In genomic region chr19:47600246-47601179, GRCh38 we compare ENCODE assay signal across 8 cellular contexts. TPM values are rescaled to one million over a fixed set of nuclear protein-coding genes. Genes with fewer than 3 reads are reported as not detected.
DNase-seq lines count a peak whose midpoint lies in the region; ATAC-seq and TF ChIP-seq lines count a peak whose summit lies in the region.

No MANE protein-coding gene starts in this region.

- H3K4me3 ChIP-seq in KMS-11 (IDR thresholded peaks at IDR 0.05; ENCODE audit: insufficient read depth, low read depth, low read length) (no peak overlapping the region), Panc1 (ENCODE audit: low read depth in 2 of 2, low read length in 2 of 2) (peak overlapping the region; percentile 66 to 81), esophagus squamous epithelium (peak overlapping the region; percentile 40 to 77 (median 56))

- DNase-seq in DMS79 treated with DMSO at 0.1 percent for 48 hours (lab: John Stamatoyannopoulos, UW) (peak; percentile 95), Panc1 (ENCODE audit: low read depth, low spot score) (peak; percentile 85), esophagus squamous epithelium (lab: John Stamatoyannopoulos, UW) (peak; percentile 94), myocyte (ENCODE audit: low read depth) (peak; percentile 100)
- peak; percentile 99 for DNase-seq in activated T-cell treated with anti-CD3 and anti-CD28 coated beads, Interleukin-2, amount 50 U/mL, for 72 hours
- peak; percentile 99 to 100 for DNase-seq in stimulated activated CD8-positive, alpha-beta memory T cell treated with anti-CD3 and anti-CD28 coated beads, Interleukin-7, amount 100 ng/mL, for 4 hours (ENCODE audit: low read depth in 2 of 2)

- peak overlapping the region; percentile 90 for H3K4me2 ChIP-seq in KMS-11

- peak overlapping the region; percentile 60 for H3K27ac ChIP-seq in KMS-11
- peak overlapping the region; percentile 84 for H3K27ac ChIP-seq in Panc1 (ENCODE audit: low read length)
- H3K27ac ChIP-seq in esophagus squamous epithelium: peak overlapping the region; percentile 92 to 95 (median 94)

- H4K20me1 ChIP-seq in KMS-11 (ENCODE audit: insufficient read depth): no peaks in the 10 kb centered on the region

- CTCF ChIA-PET in Panc1 (lab: Charles Lee): interaction anchor here (0.6 to 0.7 kb wide), 4 partner anchors 97 to 316 kb away, joined by 3 to 7 read pairs (median 3); no protein-coding TSS in a partner anchor

- H3K4me1 Mint-ChIP-seq in activated T-cell treated with anti-CD3 and anti-CD28 coated beads, Interleukin-2, amount 50 U/mL, for 72 hours (ENCODE audit: low read depth): peaks cover 35% of the 10 kb centered on the region

- H3K36me3 ChIP-seq in KMS-11 (ENCODE audit: insufficient read depth) (no peaks in the 10 kb centered on the region), Panc1 (ENCODE audit: control insufficient read depth, insufficient read depth, low read length) (no peaks in the 10 kb centered on the region), esophagus squamous epithelium (no peaks in the 10 kb centered on the region)

- TF ChIP-seq CTCF in KMS-11 (conservative IDR thresholded peaks at IDR 0.05; ENCODE audit: low read depth, low read length) (no peak), Panc1 (IDR thresholded peaks at IDR 0.05) (no peak), esophagus squamous epithelium (IDR thresholded peaks at IDR 0.05) (peak in 2 of 6 experiments; percentile 12 to 13)

- peak overlapping the region; percentile 90 for H2AFZ ChIP-seq in KMS-11 (ENCODE audit: low read depth)

- POLR2A ChIA-PET in Panc1 (lab: Charles Lee): interaction anchor here (0.7 kb wide), 2 partner anchors 61 to 110 kb away, joined by 3 to 5 read pairs; no protein-coding TSS in a partner anchor

- in situ Hi-C loops in Panc1 (cut with HindIII; ENCODE audit: low pct_unique_long_range_greater_than_20kb, low sequenced_read_pairs): no loop called here

- 7 to 11% methylated on average over 26 to 34 of the region's 77 CpGs for WGBS in esophagus squamous epithelium, 2 donors

- TSS peak; percentile 94 for BruUV-seq in Panc1 (replicated peaks; lab: Mats Ljungman, UMichigan)

- no peaks in the 10 kb centered on the region for H3K27me3 Mint-ChIP-seq in activated T-cell treated with anti-CD3 and anti-CD28 coated beads, Interleukin-2, amount 50 U/mL, for 72 hours (ENCODE audit: low read depth)

- ATAC-seq in GM21786 (IDR thresholded peaks at IDR 0.05; ENCODE audit: unreplicated experiment) (peak; percentile 88), Panc1 (peak; percentile 94)
- ATAC-seq in activated T-cell treated with anti-CD3 and anti-CD28 coated beads, Interleukin-2, amount 50 U/mL, for 72 hours (replicated peaks in 1 of 2): peak; percentile 94 to 96

- intact Hi-C loops in Panc1 (cut with micrococcal nuclease; ENCODE audit: unreplicated experiment) (loop anchor here (10.0 kb wide), 1 partner anchor 86 kb away; the partner anchor contains the start of gene NAPA), esophagus squamous epithelium (cut with DNase I) (no loop called here)

- H3K27me3 ChIP-seq in KMS-11 (ENCODE audit: insufficient read depth, low read depth) (no peaks in the 10 kb centered on the region), Panc1 (ENCODE audit: control insufficient read depth, insufficient read depth, low read length) (no peaks in the 10 kb centered on the region), esophagus squamous epithelium (no peaks in the 10 kb centered on the region)

- H3K9me3 ChIP-seq in Panc1 (ENCODE audit: control insufficient read depth, insufficient read depth, low read depth, low read length) (no peaks in the 10 kb centered on the region), esophagus squamous epithelium (no peaks in the 10 kb centered on the region)

- peak overlapping the region; percentile 96 for H3K27ac Mint-ChIP-seq in activated T-cell treated with anti-CD3 and anti-CD28 coated beads, Interleukin-2, amount 50 U/mL, for 72 hours

- H3K9ac ChIP-seq in KMS-11: peak overlapping the region; percentile 58

- TF ChIP-seq POLR2A in esophagus squamous epithelium (IDR thresholded peaks at IDR 0.05): peak in 3 of 4 donors; percentile 84 to 94 (median 85)

- peak overlapping the region; percentile 96 to 99 for H3K4me3 Mint-ChIP-seq in activated T-cell treated with anti-CD3 and anti-CD28 coated beads, Interleukin-2, amount 50 U/mL, for 72 hours

- no peaks in the 10 kb centered on the region for H3K9me3 Mint-ChIP-seq in activated T-cell treated with anti-CD3 and anti-CD28 coated beads, Interleukin-2, amount 50 U/mL, for 72 hours

- no peaks in the 10 kb centered on the region for H3K79me2 ChIP-seq in KMS-11 (ENCODE audit: insufficient read depth, low read depth)

- H3K36me3 Mint-ChIP-seq in activated T-cell treated with anti-CD3 and anti-CD28 coated beads, Interleukin-2, amount 50 U/mL, for 72 hours (ENCODE audit: insufficient read depth in 2 of 2): peaks cover 0 to 1% of the 10 kb centered on the region in 2 donors

- peaks cover 5% of the 10 kb centered on the region for H3K4me1 ChIP-seq in KMS-11 (ENCODE audit: low read depth, poor library complexity, severe bottlenecking)
- H3K4me1 ChIP-seq in Panc1 (ENCODE audit: control insufficient read depth, insufficient read depth, low read length): peaks cover 8% of the 10 kb centered on the region
- peaks cover 16 to 46% (median 19%) of the 10 kb centered on the region in 3 donors for H3K4me1 ChIP-seq in esophagus squamous epithelium

RNA-seq across cellular contexts. Expression of gene BICRA, which starts 8.4 kb away (rescaled TPM):
- total RNA-seq in Panc1 (2021; ENCODE audit: unreplicated experiment) (13.7 TPM), esophagus squamous epithelium (10 to 100 TPM in 1 of 4 donors, 1 to 10 TPM in 3; 1.1 to 17.5 (median 7.0) TPM), myocyte (4.7 and 5.6 TPM in 2 replicates)
- 10.3 TPM for polyA plus RNA-seq in Panc1 (2012; ENCODE audit: insufficient read length)
- 10 to 100 TPM; 17.0 to 17.9 TPM for total RNA-seq in activated T-cell treated with anti-CD3 and anti-CD28 coated beads, Interleukin-2, amount 50 U/mL, for 72 hours
- polyA plus RNA-seq in myocyte (2012): 6.1 TPM

RNA-seq across cellular contexts. Expression of gene ZNF541, which starts 27.6 kb away (rescaled TPM):
- 0.15 TPM for total RNA-seq in Panc1 (2021; ENCODE audit: unreplicated experiment)
- polyA plus RNA-seq in Panc1 (2012; ENCODE audit: insufficient read length): 0.45 TPM
- total RNA-seq in activated T-cell treated with anti-CD3 and anti-CD28 coated beads, Interleukin-2, amount 50 U/mL, for 72 hours: under 1 TPM; 0.69 to 0.96 TPM
- under 1 TPM in 1 of 4 donors, not detected in 3; 0.04 TPM for total RNA-seq in esophagus squamous epithelium
- 0.08 TPM in 1 of 2 replicates, not detected in the other for total RNA-seq in myocyte
- not detected for polyA plus RNA-seq in myocyte (2012)
